Comparison of ENCODE assay signal across 20 cellular contexts in genomic region chrX:73842541-73843234, GRCh38. TPM values are rescaled to one million over a fixed set of nuclear protein-coding genes. Genes with fewer than 3 reads are reported as not detected.
"Had no signal": no experiment of that assay in that cellular context is flagged by ENCODE, and none has a peak within 500 bp of the region (broad histone marks: within the 10 kb centered on the region; RNA-seq: fewer than 3 reads in every experiment).

No MANE protein-coding gene starts in this region.

- H3K9me3 Mint-ChIP-seq: stimulated activated naive B cell treated with anti-CD40 and anti-IgM and Interleukin-4, amounts not matched to agents 10 μg/mL and 1 μg/mL and 100 μg/mL, for 72 hours; stimulated activated naive CD8-positive, alpha-beta T cell treated with anti-CD3 and anti-CD28 coated beads, Interleukin-15, amount 100 ng/mL, for 72 hours had no signal

- H3K4me1 Mint-ChIP-seq: stimulated activated naive CD8-positive, alpha-beta T cell treated with anti-CD3 and anti-CD28 coated beads, Interleukin-15, amount 100 ng/mL, for 72 hours had no signal

- H3K27ac ChIP-seq: epithelial cell of prostate, esophagus muscularis mucosa, gastroesophageal sphincter, neutrophil, right atrium auricular region, sigmoid colon, skin epidermis, testis, transverse colon had no signal

- H3K36me3 ChIP-seq: gastroesophageal sphincter, neutrophil, right atrium auricular region, sigmoid colon, transverse colon had no signal

- H3K27me3 ChIP-seq: esophagus muscularis mucosa, gastroesophageal sphincter, neutrophil, right atrium auricular region, sigmoid colon, testis, transverse colon had no signal

- H3K4me1 ChIP-seq: testis had no signal

- H3K27ac Mint-ChIP-seq: stimulated activated naive B cell treated with anti-CD40 and anti-IgM and Interleukin-4, amounts not matched to agents 10 μg/mL and 1 μg/mL and 100 μg/mL, for 72 hours; stimulated activated naive CD8-positive, alpha-beta T cell treated with anti-CD3 and anti-CD28 coated beads, Interleukin-15, amount 100 ng/mL, for 72 hours had no signal

- ATAC-seq: gastroesophageal sphincter; left lobe of liver; mucosa of descending colon; naive thymus-derived CD8-positive, alpha-beta T cell; stimulated activated naive B cell treated with anti-CD40 and anti-IgM and Interleukin-4, amounts not matched to agents 10 μg/mL and 1 μg/mL and 100 μg/mL, for 72 hours; stimulated activated naive CD8-positive, alpha-beta T cell treated with anti-CD3 and anti-CD28 coated beads, Interleukin-15, amount 100 ng/mL, for 72 hours had no signal

- H3K4me3 Mint-ChIP-seq: stimulated activated naive B cell treated with anti-CD40 and anti-IgM and Interleukin-4, amounts not matched to agents 10 μg/mL and 1 μg/mL and 100 μg/mL, for 72 hours; stimulated activated naive CD8-positive, alpha-beta T cell treated with anti-CD3 and anti-CD28 coated beads, Interleukin-15, amount 100 ng/mL, for 72 hours had no signal

- H3K4me3 ChIP-seq: esophagus muscularis mucosa, gastroesophageal sphincter, mucosa of descending colon, right atrium auricular region, sigmoid colon, skin epidermis, testis, transverse colon had no signal

- DNase-seq: effector memory CD4-positive, alpha-beta T cell; foreskin fibroblast; glutamatergic neuron; islet precursor cell; mucosa of descending colon; naive thymus-derived CD8-positive, alpha-beta T cell; sigmoid colon; stimulated activated CD4-positive, alpha-beta T cell treated with anti-CD3 and anti-CD28 coated beads, Interleukin-2, amount 100 ng/mL, for 24 hours; stimulated activated CD4-positive, alpha-beta T cell treated with anti-CD3 and anti-CD28 coated beads, Interleukin-4, amount 100 ng/mL, for 4 hours; stimulated activated naive B cell treated with anti-CD40 and anti-IgM and Interleukin-4, amounts not matched to agents 10 μg/mL and 1 μg/mL and 100 μg/mL, for 72 hours; stimulated activated naive CD8-positive, alpha-beta T cell treated with anti-CD3 and anti-CD28 coated beads, Interleukin-15, amount 100 ng/mL, for 72 hours; testis; transverse colon had no signal

- H3K27me3 Mint-ChIP-seq: naive thymus-derived CD8-positive, alpha-beta T cell; stimulated activated naive B cell treated with anti-CD40 and anti-IgM and Interleukin-4, amounts not matched to agents 10 μg/mL and 1 μg/mL and 100 μg/mL, for 72 hours; stimulated activated naive CD8-positive, alpha-beta T cell treated with anti-CD3 and anti-CD28 coated beads, Interleukin-15, amount 100 ng/mL, for 72 hours had no signal

- H3K9me3 ChIP-seq: esophagus muscularis mucosa, gastroesophageal sphincter, mucosa of descending colon, neutrophil, right atrium auricular region, sigmoid colon, testis, transverse colon had no signal

RNA-seq across cellular contexts. Expression of gene XIST, which starts 9.8 kb away (rescaled TPM):
- total RNA-seq: naive thymus-derived CD8-positive, alpha-beta T cell had no signal
